In genomic region chr7:20787658-20788057, GRCh38 we compare ENCODE assay signal across 17 cellular contexts. TPM values are rescaled to one million over a fixed set of nuclear protein-coding genes. Genes with fewer than 3 reads are reported as not detected.
DNase-seq lines count a peak whose midpoint lies in the region; ATAC-seq and TF ChIP-seq lines count a peak whose summit lies in the region.
"Had no signal": no experiment of that assay in that cellular context is flagged by ENCODE, and none has a peak within 500 bp of the region (broad histone marks: within the 10 kb centered on the region; RNA-seq: fewer than 3 reads in every experiment).

No MANE protein-coding gene starts in this region.

- peak overlapping the region; percentile 66; the same call in 1 of the 2 replicates for H3K4me3 ChIP-seq in SJCRH30
- H3K4me3 ChIP-seq in iPS-20b (ENCODE audit: low read length) = peak overlapping the region; percentile 88

- peak overlapping the region; percentile 57 for H3K27ac Mint-ChIP-seq in CD4-positive, alpha-beta T cell
- H3K27ac Mint-ChIP-seq: dendritic cell treated with granulocyte-macrophage colony-stimulating factor and Interleukin-4, amounts not matched to agents 40 ng/mL and 50 ng/mL, for 4 days had no signal

- POLR2A ChIA-PET in CD4-positive, alpha-beta T cell (lab: Charles Lee) = no interaction called here

- ATAC-seq in CD4-positive, alpha-beta T cell (ENCODE audit: poor library complexity) = no peak
- no peak for ATAC-seq in GM21381 (IDR thresholded peaks at IDR 0.05; ENCODE audit: unreplicated experiment)
- ATAC-seq: left lobe of liver had no signal

- H3K36me3 ChIP-seq in SJCRH30 (no peaks in the 10 kb centered on the region), iPS-20b (ENCODE audit: insufficient read depth, low read depth, low read length) (no peaks in the 10 kb centered on the region)
- H3K36me3 ChIP-seq: pancreas had no signal

- peaks cover 28% of the 10 kb centered on the region for H3K4me1 Mint-ChIP-seq in CD4-positive, alpha-beta T cell (ENCODE audit: low read depth)

- intact Hi-C loops in CD4-positive, alpha-beta T cell (cut with DNase I, micrococcal nuclease) = no loop called here

- peaks cover 7% of the 10 kb centered on the region for H3K36me3 Mint-ChIP-seq in CD4-positive, alpha-beta T cell (ENCODE audit: low read depth)

- H3K9me3 Mint-ChIP-seq in CD4-positive, alpha-beta T cell = peaks cover 2% of the 10 kb centered on the region
- H3K9me3 Mint-ChIP-seq: dendritic cell treated with granulocyte-macrophage colony-stimulating factor and Interleukin-4, amounts not matched to agents 40 ng/mL and 50 ng/mL, for 4 days had no signal

- peaks cover 99% of the 10 kb centered on the region for H3K27me3 ChIP-seq in CD4-positive, alpha-beta T cell (ENCODE audit: control insufficient read depth, insufficient read depth, low read length)
- H3K27me3 ChIP-seq in SJCRH30 (no peaks in the 10 kb centered on the region), iPS-20b (ENCODE audit: insufficient read depth, low read length) (peaks cover 89% of the 10 kb centered on the region)

- peaks cover 27% of the 10 kb centered on the region for H3K9me3 ChIP-seq in CD4-positive, alpha-beta T cell (ENCODE audit: control insufficient read depth, low read length)
- H3K9me3 ChIP-seq in SJCRH30 (replicated peaks) = no peaks in the 10 kb centered on the region
- no peaks in the 10 kb centered on the region for H3K9me3 ChIP-seq in iPS-20b (ENCODE audit: insufficient read depth, low read depth, low read length)
- H3K9me3 ChIP-seq: pancreas had no signal

- H3K4me1 ChIP-seq in SJCRH30 = no peaks in the 10 kb centered on the region; the same call in 1 of the 2 replicates
- peaks cover 35% of the 10 kb centered on the region; the same call in 1 of the 2 replicates for H3K4me1 ChIP-seq in iPS-20b (ENCODE audit: insufficient read depth, low read length)

- CTCF ChIA-PET in CD4-positive, alpha-beta T cell (lab: Charles Lee) = no interaction called here

- H3K4me3 Mint-ChIP-seq in CD4-positive, alpha-beta T cell = peak overlapping the region; percentile 78

- no peak overlapping the region for H3K27ac ChIP-seq in CD4-positive, alpha-beta T cell (ENCODE audit: low read depth, low read length)
- no peak overlapping the region for H3K27ac ChIP-seq in SJCRH30
- no peak overlapping the region for H3K27ac ChIP-seq in iPS-20b (ENCODE audit: low read length)
- H3K27ac ChIP-seq: pancreas, RWPE1 had no signal

- H3K9ac ChIP-seq in iPS-20b (ENCODE audit: low read depth, low read length) = peak overlapping the region; percentile 64; the same call in 1 of the 2 replicates

- DNase-seq in CD4-positive, alpha-beta T cell = no peak
- DNase-seq in ELF-1 (ENCODE audit: low read depth, low spot score) (peak; percentile 74), SJCRH30 (no peak), activated gamma-delta T cell (lab: John Stamatoyannopoulos, UW) (no peak), NOMO-1 treated with dmso at 0.1 percent for 144 hours (lab: John Stamatoyannopoulos, UW; ENCODE audit: unreplicated experiment) (no peak)
- DNase-seq: activated naive CD4-positive, alpha-beta T cell treated with anti-CD3 and anti-CD28 coated beads, Interleukin-2, amount 50 U/mL, for 16 hours; GOT3; NCI-H2107; pancreas; stimulated activated naive CD4-positive, alpha-beta T cell treated with Interleukin-2 at 50 U/mL for 16 hours had no signal

- TF ChIP-seq CTCF in CD4-positive, alpha-beta T cell (IDR thresholded peaks at IDR 0.05) = no peak

- peaks cover 88% of the 10 kb centered on the region for H3K27me3 Mint-ChIP-seq in CD4-positive, alpha-beta T cell

RNA-seq across cellular contexts. Expression of gene SP8, which starts 1.0 kb away (rescaled TPM):
- not detected for total RNA-seq in CD4-positive, alpha-beta T cell
- total RNA-seq in SJCRH30 (2014; rRNA removed; shearing (Covaris generic)) = 2.5 and 2.8 TPM in 2 replicates
- total RNA-seq: fibroblast of villous mesenchyme, HT1080, left lobe of liver, pancreas had no signal
